ENCODE assay signal across 10 cellular contexts in the genomic region with DNA sequence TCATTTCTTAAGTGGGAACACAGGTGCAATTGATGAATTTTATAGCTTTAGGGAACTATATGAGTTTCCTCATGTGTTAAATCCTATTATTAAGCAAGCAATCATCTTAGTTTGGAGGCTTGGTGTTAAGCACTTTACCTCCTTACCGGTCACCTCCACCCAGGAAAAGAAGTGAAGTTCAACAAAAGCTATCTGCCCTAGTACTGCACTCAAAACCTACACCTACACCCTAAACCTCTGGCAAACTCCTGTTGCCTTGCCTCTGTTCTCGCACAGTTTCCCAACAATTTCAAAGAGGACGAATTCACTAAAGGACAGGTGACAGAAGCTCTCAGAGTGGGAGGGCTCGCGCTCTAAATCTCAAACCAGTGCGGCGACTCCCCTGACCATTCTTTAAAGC.
DNase-seq lines count a peak whose midpoint lies in the region; ATAC-seq and TF ChIP-seq lines count a peak whose summit lies in the region.
"Had no signal": no experiment of that assay in that cellular context is flagged by ENCODE, and none has a peak within 500 bp of the region (broad histone marks: within the 10 kb centered on the region; RNA-seq: fewer than 3 reads in every experiment).

No MANE protein-coding gene starts in this region.

- H3K9me3 ChIP-seq in esophagus muscularis mucosa (no peaks in the 10 kb centered on the region), muscle layer of colon (ENCODE audit: low read length) (no peaks in the 10 kb centered on the region)

- intact Hi-C loops in esophagus muscularis mucosa (cut with DNase I), result no loop called here

- TF ChIP-seq CTCF in esophagus muscularis mucosa (IDR thresholded peaks at IDR 0.05), result no peak

- no peaks in the 10 kb centered on the region for H3K4me1 Mint-ChIP-seq in stimulated activated naive CD8-positive, alpha-beta T cell treated with anti-CD3 and anti-CD28 coated beads, Interleukin-15, Interleukin-2, amounts not matched to agents 100 ng/mL and 50 ng/mL, for 24 hours (ENCODE audit: low read depth)

- H3K27ac ChIP-seq in esophagus muscularis mucosa (replicated peaks in 1 of 4) (no peak overlapping the region), muscle layer of colon (ENCODE audit: low read depth, low read length) (no peak overlapping the region), urinary bladder (ENCODE audit: low read depth) (no peak overlapping the region), substantia nigra (ENCODE audit: low read depth, low read length, poor library complexity, severe bottlenecking) (no peak overlapping the region)
- H3K27ac ChIP-seq: dorsolateral prefrontal cortex had no signal

- DNase-seq in stimulated activated naive CD8-positive, alpha-beta T cell treated with anti-CD3 and anti-CD28 coated beads, Interleukin-15, Interleukin-2, amounts not matched to agents 100 U/mL and 50 U/mL, for 24 hours, result no peak
- DNase-seq in esophagus muscularis mucosa (ENCODE audit: extremely low spot score) (no peak), substantia nigra (lab: John Stamatoyannopoulos, UW) (no peak), cerebellar nuclear complex (lab: John Stamatoyannopoulos, UW) (no peak)
- DNase-seq: dorsolateral prefrontal cortex had no signal

- WGBS in esophagus muscularis mucosa, result 73% methylated on average over 7 of the region's 7 CpGs
- 28% methylated on average over 7 of the region's 7 CpGs for WGBS in urinary bladder

- H3K4me1 ChIP-seq in esophagus muscularis mucosa (no peaks in the 10 kb centered on the region), muscle layer of colon (ENCODE audit: insufficient read depth, low read length) (no peaks in the 10 kb centered on the region), urinary bladder (ENCODE audit: insufficient read depth) (no peaks in the 10 kb centered on the region)

- no peaks in the 10 kb centered on the region for H3K27me3 Mint-ChIP-seq in stimulated activated naive CD8-positive, alpha-beta T cell treated with anti-CD3 and anti-CD28 coated beads, Interleukin-15, Interleukin-2, amounts not matched to agents 100 ng/mL and 50 ng/mL, for 24 hours
- H3K27me3 Mint-ChIP-seq: activated CD4-positive, alpha-beta memory T cell treated with anti-CD3 and anti-CD28 coated beads for 36 hours had no signal

- TF ChIP-seq POLR2A in esophagus muscularis mucosa (IDR thresholded peaks at IDR 0.05; ENCODE audit: low read depth), result no peak

- H3K4me3 ChIP-seq in esophagus muscularis mucosa, result peak overlapping the region; percentile 26 to 43 (median 33)
- peak overlapping the region; percentile 36 to 54 for H3K4me3 ChIP-seq in muscle layer of colon (ENCODE audit: low read depth in 1 of 2, low read length in 2 of 2)
- peak overlapping the region; percentile 4 for H3K4me3 ChIP-seq in urinary bladder (ENCODE audit: low read depth, low read length)

- H3K27me3 ChIP-seq in esophagus muscularis mucosa (no peaks in the 10 kb centered on the region), muscle layer of colon (ENCODE audit: control insufficient read depth in 1 of 2, insufficient read depth in 2 of 2, low read length in 2 of 2) (no peaks in the 10 kb centered on the region)

- no peak for ATAC-seq in stimulated activated naive CD8-positive, alpha-beta T cell treated with anti-CD3 and anti-CD28 coated beads, Interleukin-15, Interleukin-2, amounts not matched to agents 100 U/mL and 50 U/mL, for 24 hours
- no peak for ATAC-seq in GM21529 (IDR thresholded peaks at IDR 0.05; ENCODE audit: unreplicated experiment)

- H3K4me3 Mint-ChIP-seq in stimulated activated naive CD8-positive, alpha-beta T cell treated with anti-CD3 and anti-CD28 coated beads, Interleukin-15, Interleukin-2, amounts not matched to agents 100 ng/mL and 50 ng/mL, for 24 hours, result peak overlapping the region; percentile 23
- H3K4me3 Mint-ChIP-seq: activated CD4-positive, alpha-beta memory T cell treated with anti-CD3 and anti-CD28 coated beads for 36 hours had no signal

- no peaks in the 10 kb centered on the region for H3K9me3 Mint-ChIP-seq in stimulated activated naive CD8-positive, alpha-beta T cell treated with anti-CD3 and anti-CD28 coated beads, Interleukin-15, Interleukin-2, amounts not matched to agents 100 ng/mL and 50 ng/mL, for 24 hours
- H3K9me3 Mint-ChIP-seq: activated CD4-positive, alpha-beta memory T cell treated with anti-CD3 and anti-CD28 coated beads for 36 hours had no signal

- H3K36me3 Mint-ChIP-seq in stimulated activated naive CD8-positive, alpha-beta T cell treated with anti-CD3 and anti-CD28 coated beads, Interleukin-15, Interleukin-2, amounts not matched to agents 100 ng/mL and 50 ng/mL, for 24 hours (ENCODE audit: low read depth), result no peaks in the 10 kb centered on the region
- H3K36me3 Mint-ChIP-seq: activated CD4-positive, alpha-beta memory T cell treated with anti-CD3 and anti-CD28 coated beads for 36 hours had no signal

- H3K36me3 ChIP-seq in esophagus muscularis mucosa (no peaks in the 10 kb centered on the region), muscle layer of colon (ENCODE audit: insufficient read depth, low read length) (no peaks in the 10 kb centered on the region), urinary bladder (ENCODE audit: insufficient read depth) (no peaks in the 10 kb centered on the region)

- no peak overlapping the region for H3K9ac ChIP-seq in muscle layer of colon (ENCODE audit: low read length)

- no peak overlapping the region for H3K27ac Mint-ChIP-seq in stimulated activated naive CD8-positive, alpha-beta T cell treated with anti-CD3 and anti-CD28 coated beads, Interleukin-15, Interleukin-2, amounts not matched to agents 100 ng/mL and 50 ng/mL, for 24 hours
- H3K27ac Mint-ChIP-seq: activated CD4-positive, alpha-beta memory T cell treated with anti-CD3 and anti-CD28 coated beads for 36 hours had no signal

- no peak for TF ChIP-seq EP300 in esophagus muscularis mucosa (IDR thresholded peaks at IDR 0.05)
